Comparison of ENCODE assay signal across 8 cellular contexts in the genomic region with DNA sequence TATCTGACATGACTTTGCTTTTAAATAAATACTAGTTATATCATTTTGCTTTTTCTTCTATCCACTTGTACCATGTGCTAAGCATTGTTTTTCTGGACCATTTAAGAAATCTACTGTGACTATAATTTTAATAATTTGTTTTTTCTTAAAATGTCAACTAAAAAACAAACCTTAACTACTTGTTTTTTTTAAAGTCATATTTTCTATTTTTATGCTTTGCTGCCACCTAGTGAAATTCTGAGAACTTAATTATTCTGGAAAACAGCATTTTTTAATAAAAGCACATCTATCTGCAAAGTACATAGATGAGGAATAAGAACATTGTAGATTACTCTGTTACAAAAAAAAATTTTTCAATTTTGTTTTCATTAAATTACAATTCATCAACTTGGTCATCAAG. TPM values are rescaled to one million over a fixed set of nuclear protein-coding genes. Genes with fewer than 3 reads are reported as not detected.
DNase-seq lines count a peak whose midpoint lies in the region; ATAC-seq and TF ChIP-seq lines count a peak whose summit lies in the region.

No MANE protein-coding gene starts in this region.

- ATAC-seq in CD4-positive, alpha-beta T cell (ENCODE audit: poor library complexity): no peak
- ATAC-seq in right lobe of liver: no peak
- no peak for ATAC-seq in HG03196 (IDR thresholded peaks at IDR 0.05; ENCODE audit: unreplicated experiment)
- ATAC-seq in HG03045 (IDR thresholded peaks at IDR 0.05; ENCODE audit: unreplicated experiment): no peak
- no peak for ATAC-seq in gastrocnemius medialis
- no peak for ATAC-seq in HG02852 (IDR thresholded peaks at IDR 0.05; ENCODE audit: unreplicated experiment)

- CTCF ChIA-PET in CD4-positive, alpha-beta T cell (lab: Charles Lee): no interaction called here

- no peaks in the 10 kb centered on the region for H4K20me1 ChIP-seq in KMS-11 (ENCODE audit: insufficient read depth)

- no peaks in the 10 kb centered on the region for H3K4me1 ChIP-seq in KMS-11 (ENCODE audit: low read depth, poor library complexity, severe bottlenecking)
- no peaks in the 10 kb centered on the region for H3K4me1 ChIP-seq in right lobe of liver
- no peaks in the 10 kb centered on the region for H3K4me1 ChIP-seq in gastrocnemius medialis

- no peak overlapping the region for H3K4me3 Mint-ChIP-seq in CD4-positive, alpha-beta T cell

- H3K36me3 Mint-ChIP-seq in CD4-positive, alpha-beta T cell (ENCODE audit: low read depth): peaks cover 76% of the 10 kb centered on the region

- intact Hi-C loops in CD4-positive, alpha-beta T cell (cut with DNase I, micrococcal nuclease): loop anchor here in 1 of 2 experiments (2.0 to 10.0 kb wide), 2 partner anchors 588 to 866 kb away; a partner anchor contains a TSS
- intact Hi-C loops in right lobe of liver (cut with DNase I) (no loop called here), gastrocnemius medialis (cut with DNase I; ENCODE audit: low total_unique reads) (no loop called here)

- TF ChIP-seq POLR2A in right lobe of liver (IDR thresholded peaks at IDR 0.05) (no peak), gastrocnemius medialis (IDR thresholded peaks at IDR 0.05) (no peak)

- no peaks in the 10 kb centered on the region for H3K9me3 ChIP-seq in CD4-positive, alpha-beta T cell (ENCODE audit: control insufficient read depth, low read length)
- no peaks in the 10 kb centered on the region for H3K9me3 ChIP-seq in right lobe of liver
- H3K9me3 ChIP-seq in gastrocnemius medialis: no peaks in the 10 kb centered on the region

- H3K4me3 ChIP-seq in KMS-11 (IDR thresholded peaks at IDR 0.05; ENCODE audit: insufficient read depth, low read depth, low read length) (no peak overlapping the region), right lobe of liver (no peak overlapping the region), gastrocnemius medialis (no peak overlapping the region)

- no peaks in the 10 kb centered on the region for H3K27me3 ChIP-seq in CD4-positive, alpha-beta T cell (ENCODE audit: control insufficient read depth, insufficient read depth, low read length)
- H3K27me3 ChIP-seq in KMS-11 (ENCODE audit: insufficient read depth, low read depth) (no peaks in the 10 kb centered on the region), right lobe of liver (no peaks in the 10 kb centered on the region), gastrocnemius medialis (no peaks in the 10 kb centered on the region)

- H3K4me1 Mint-ChIP-seq in CD4-positive, alpha-beta T cell (ENCODE audit: low read depth): peaks cover 11% of the 10 kb centered on the region

- no peaks in the 10 kb centered on the region for H3K9me3 Mint-ChIP-seq in CD4-positive, alpha-beta T cell

- H3K27ac Mint-ChIP-seq in CD4-positive, alpha-beta T cell: no peak overlapping the region

- H3K79me2 ChIP-seq in KMS-11 (ENCODE audit: insufficient read depth, low read depth): no peaks in the 10 kb centered on the region

- H3K9ac ChIP-seq in KMS-11: no peak overlapping the region

- no peak overlapping the region for H2AFZ ChIP-seq in KMS-11 (ENCODE audit: low read depth)

- H3K4me2 ChIP-seq in KMS-11: no peak overlapping the region

- in situ Hi-C loops in gastrocnemius medialis (cut with MboI; ENCODE audit: low sequenced_read_pairs in 4 of 4): loop anchor here in 2 of 4 donors (10.0 to 25.0 kb wide), 2 partner anchors 586 to 598 kb away; no protein-coding TSS in a partner anchor

- 0 out of 2 replicates have a peak, but pooled peaks cover 4% of the 10 kb centered on the region for H3K36me3 ChIP-seq in KMS-11 (ENCODE audit: insufficient read depth)
- H3K36me3 ChIP-seq in right lobe of liver: peaks cover 0 to 4% (median 0%) of the 10 kb centered on the region in 4 donors
- H3K36me3 ChIP-seq in gastrocnemius medialis: peaks cover 0 to 12% of the 10 kb centered on the region in 2 donors

- peak; percentile 43 for TF ChIP-seq CTCF in CD4-positive, alpha-beta T cell (IDR thresholded peaks at IDR 0.05)
- TF ChIP-seq CTCF in KMS-11 (conservative IDR thresholded peaks at IDR 0.05; ENCODE audit: low read depth, low read length) (peak; percentile 68), right lobe of liver (IDR thresholded peaks at IDR 0.05) (peak; percentile 39 to 52 (median 42)), gastrocnemius medialis (IDR thresholded peaks at IDR 0.05 in 4 of 5, conservative IDR thresholded peaks at IDR 0.05 in 1 of 5) (peak in 1 of 5 experiments; percentile 30)

- H3K27ac ChIP-seq in CD4-positive, alpha-beta T cell (ENCODE audit: low read depth, low read length): no peak overlapping the region
- no peak overlapping the region for H3K27ac ChIP-seq in KMS-11
- H3K27ac ChIP-seq in right lobe of liver: no peak overlapping the region
- no peak overlapping the region for H3K27ac ChIP-seq in gastrocnemius medialis

- H3K27me3 Mint-ChIP-seq in CD4-positive, alpha-beta T cell: no peaks in the 10 kb centered on the region

- POLR2A ChIA-PET in CD4-positive, alpha-beta T cell (lab: Charles Lee): no interaction called here

- no peak for DNase-seq in CD4-positive, alpha-beta T cell
- DNase-seq in amniotic epithelial cell (ENCODE audit: low read depth): peak; percentile 16
- DNase-seq in right lobe of liver: no peak
- no peak for DNase-seq in gastrocnemius medialis

RNA-seq across cellular contexts. Expression of a gene that starts 47.4 kb away (rescaled TPM):
- total RNA-seq in CD4-positive, alpha-beta T cell: 1 to 10 TPM; 7.7 to 9.3 TPM
- 10 to 100 TPM in 5 of 6 experiments, 1 to 10 TPM in 1; 6.7 to 16.6 (median 12.4) TPM for total RNA-seq in right lobe of liver
- total RNA-seq in gastrocnemius medialis: 10 to 100 TPM in 2 of 4 donors, 1 to 10 TPM in 2; 4.3 to 58.1 (median 12.6) TPM
